8 cellular contexts compared by ENCODE assay signal in the genomic region with DNA sequence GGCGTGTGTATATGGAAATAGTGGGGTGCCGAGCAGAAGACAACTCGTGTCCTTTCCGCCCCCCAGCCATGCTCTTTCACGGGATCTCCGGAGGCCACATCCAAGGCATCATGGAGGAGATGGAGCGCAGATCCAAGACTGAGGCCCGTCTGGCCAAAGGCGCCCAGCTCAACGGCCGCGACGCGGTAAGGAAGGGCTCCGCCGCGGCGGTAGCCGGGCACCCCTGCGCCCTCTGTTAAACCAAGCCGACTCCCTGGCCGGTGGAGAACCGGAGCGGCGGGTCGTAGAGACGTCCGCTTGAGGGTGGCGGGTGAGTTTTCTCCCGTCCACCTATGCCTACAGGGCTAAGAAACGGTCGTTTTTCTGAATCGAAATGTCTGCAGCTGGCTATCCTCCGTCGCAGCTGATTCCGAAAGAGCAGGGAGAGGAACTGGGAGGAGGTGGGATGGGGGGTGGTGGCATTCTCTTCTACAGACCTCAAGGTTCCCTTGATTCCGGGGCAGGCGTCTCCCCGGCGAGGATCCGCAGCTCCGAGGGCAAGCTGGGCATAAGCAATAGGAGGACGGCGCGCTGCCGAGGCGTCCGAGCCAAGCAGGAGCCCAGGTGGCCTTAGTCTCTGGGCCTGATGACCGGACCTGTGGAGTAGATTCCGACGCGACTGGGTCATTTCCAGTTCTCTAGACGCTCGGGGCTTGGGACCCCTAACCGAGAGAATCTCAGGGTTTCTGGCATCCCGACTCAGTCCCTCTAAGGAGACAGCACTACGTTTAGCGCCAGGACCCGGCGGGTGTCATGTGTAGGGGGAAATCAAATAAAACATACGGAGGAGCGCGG. TPM values are rescaled to one million over a fixed set of nuclear protein-coding genes. Genes with fewer than 3 reads are reported as not detected.
DNase-seq lines count a peak whose midpoint lies in the region; ATAC-seq and TF ChIP-seq lines count a peak whose summit lies in the region.

No MANE protein-coding gene starts in this region.

- H3K27me3 Mint-ChIP-seq in activated CD4-positive, alpha-beta T cell treated with anti-CD3 and anti-CD28 coated beads for 36 hours = peaks cover 95% of the 10 kb centered on the region
- H3K27me3 Mint-ChIP-seq in activated CD4-positive, alpha-beta memory T cell treated with anti-CD3 and anti-CD28 coated beads, Interleukin-2, amount 10 ng/mL, durations not matched to agents 7 days and 5 days = peaks cover 99% of the 10 kb centered on the region

- H3K27ac ChIP-seq in right cardiac atrium (ENCODE audit: low read length) (no peak overlapping the region), spleen (no peak overlapping the region)

- no peaks in the 10 kb centered on the region for H3K27me3 ChIP-seq in right cardiac atrium (ENCODE audit: control insufficient read depth, insufficient read depth)
- peaks cover 10 to 100% (median 94%) of the 10 kb centered on the region in 7 donors for H3K27me3 ChIP-seq in spleen (replicated peaks in 1 of 7)

- WGBS in right cardiac atrium = 1% methylated on average over 63 of the region's 63 CpGs
- WGBS in spleen, 5 donors = 1 to 4% (median 2%) methylated on average over 43 to 63 of the region's 63 CpGs

- no peaks in the 10 kb centered on the region for H3K36me3 Mint-ChIP-seq in activated CD4-positive, alpha-beta T cell treated with anti-CD3 and anti-CD28 coated beads for 36 hours (ENCODE audit: low read depth)
- no peaks in the 10 kb centered on the region for H3K36me3 Mint-ChIP-seq in activated CD4-positive, alpha-beta memory T cell treated with anti-CD3 and anti-CD28 coated beads, Interleukin-2, amount 10 ng/mL, durations not matched to agents 7 days and 5 days (ENCODE audit: low read depth)

- peak overlapping the region; percentile 39 for H3K4me3 ChIP-seq in right cardiac atrium (ENCODE audit: low read length)
- peak overlapping the region; percentile 6 to 60 (median 32) for H3K4me3 ChIP-seq in spleen

- no peak overlapping the region for H3K27ac Mint-ChIP-seq in activated CD4-positive, alpha-beta T cell treated with anti-CD3 and anti-CD28 coated beads for 36 hours
- peak overlapping the region; percentile 56 for H3K27ac Mint-ChIP-seq in activated CD4-positive, alpha-beta memory T cell treated with anti-CD3 and anti-CD28 coated beads, Interleukin-2, amount 10 ng/mL, durations not matched to agents 7 days and 5 days

- no peaks in the 10 kb centered on the region for H3K36me3 ChIP-seq in spleen

- no peak for TF ChIP-seq CTCF in spleen (IDR thresholded peaks at IDR 0.05 in 8 of 11, conservative IDR thresholded peaks at IDR 0.05 in 3 of 11)

- no peak for ATAC-seq in activated CD4-positive, alpha-beta T cell treated with anti-CD3 and anti-CD28 coated beads for 36 hours
- ATAC-seq in right cardiac atrium (peak; percentile 24 to 32), GM18858 (IDR thresholded peaks at IDR 0.05; ENCODE audit: unreplicated experiment) (no peak)

- H3K4me1 Mint-ChIP-seq in activated CD4-positive, alpha-beta T cell treated with anti-CD3 and anti-CD28 coated beads for 36 hours = peaks cover 59% of the 10 kb centered on the region
- H3K4me1 Mint-ChIP-seq in activated CD4-positive, alpha-beta memory T cell treated with anti-CD3 and anti-CD28 coated beads, Interleukin-2, amount 10 ng/mL, durations not matched to agents 7 days and 5 days = peaks cover 66% of the 10 kb centered on the region

- H3K9me3 ChIP-seq in right cardiac atrium (ENCODE audit: control insufficient read depth, low read length) = no peaks in the 10 kb centered on the region
- no peaks in the 10 kb centered on the region for H3K9me3 ChIP-seq in spleen

- no peaks in the 10 kb centered on the region for H3K9me3 Mint-ChIP-seq in activated CD4-positive, alpha-beta T cell treated with anti-CD3 and anti-CD28 coated beads for 36 hours (ENCODE audit: low read depth)
- no peaks in the 10 kb centered on the region for H3K9me3 Mint-ChIP-seq in activated CD4-positive, alpha-beta memory T cell treated with anti-CD3 and anti-CD28 coated beads, Interleukin-2, amount 10 ng/mL, durations not matched to agents 7 days and 5 days

- TF ChIP-seq POLR2A in spleen (IDR thresholded peaks at IDR 0.05) = no peak

- peak; percentile 46 for DNase-seq in activated CD4-positive, alpha-beta T cell treated with anti-CD3 and anti-CD28 coated beads for 36 hours
- DNase-seq in activated CD4-positive, alpha-beta T cell treated with anti-CD3 and anti-CD28 coated beads, Interleukin-2, amount 50 U/mL, for 4 hours = no peak
- DNase-seq in activated CD4-positive, alpha-beta memory T cell treated with anti-CD3 and anti-CD28 coated beads, Interleukin-2, amount 10 ng/mL, durations not matched to agents 7 days and 5 days = no peak
- DNase-seq in right cardiac atrium = peak in 2 of 3 donors; percentile 41 to 62
- peak; percentile 80 for DNase-seq in spleen
- DNase-seq in DMS79 (lab: John Stamatoyannopoulos, UW) = no peak
- DNase-seq in SK-N-DZ (ENCODE audit: low spot score) = no peak

- H3K4me1 ChIP-seq in right cardiac atrium (ENCODE audit: control insufficient read depth, insufficient read depth, low read length) (peaks cover 9% of the 10 kb centered on the region), spleen (peaks cover 46 to 83% (median 67%) of the 10 kb centered on the region in 6 donors)

- POLR2A ChIA-PET in activated CD4-positive, alpha-beta T cell treated with anti-CD3 and anti-CD28 coated beads for 36 hours (lab: Charles Lee) = interaction anchor here (1.0 kb wide), 1 partner anchor 15 kb away, joined by 3 read pairs; a partner anchor contains a TSS
- POLR2A ChIA-PET in activated CD4-positive, alpha-beta memory T cell treated with anti-CD3 and anti-CD28 coated beads, Interleukin-2, amount 10 ng/mL, durations not matched to agents 7 days and 5 days (lab: Charles Lee) = interaction anchor here (1.3 to 4.8 kb wide), 3 partner anchors 9 to 16 kb away, joined by 3 to 25 read pairs (median 16); a partner anchor contains a TSS

- CTCF ChIA-PET in activated CD4-positive, alpha-beta T cell treated with anti-CD3 and anti-CD28 coated beads for 36 hours (lab: Charles Lee) = interaction anchor here (0.5 to 2.7 kb wide), 9 partner anchors 8 to 396 kb away, joined by 3 to 11 read pairs (median 5); a partner anchor contains a TSS
- CTCF ChIA-PET in activated CD4-positive, alpha-beta memory T cell treated with anti-CD3 and anti-CD28 coated beads, Interleukin-2, amount 10 ng/mL, durations not matched to agents 7 days and 5 days (lab: Charles Lee) = interaction anchor here (0.6 to 5.1 kb wide), 5 partner anchors 11 to 396 kb away, joined by 3 to 35 read pairs (median 3); a partner anchor contains a TSS

- peak overlapping the region; percentile 67 for H3K4me3 Mint-ChIP-seq in activated CD4-positive, alpha-beta T cell treated with anti-CD3 and anti-CD28 coated beads for 36 hours
- H3K4me3 Mint-ChIP-seq in activated CD4-positive, alpha-beta memory T cell treated with anti-CD3 and anti-CD28 coated beads, Interleukin-2, amount 10 ng/mL, durations not matched to agents 7 days and 5 days = peak overlapping the region; percentile 67

- intact Hi-C loops in activated CD4-positive, alpha-beta T cell treated with anti-CD3 and anti-CD28 coated beads for 36 hours (cut with DNase I, micrococcal nuclease) = loop anchor here (1.0 to 10.0 kb wide), 6 partner anchors 8 to 767 kb away; a partner anchor contains a TSS
- intact Hi-C loops in right cardiac atrium (cut with DNase I) (loop anchor here in 2 of 4 donors (10.0 kb wide), 1 partner anchor 303 kb away; no protein-coding TSS in a partner anchor), spleen (cut with DNase I; ENCODE audit: low total_unique reads) (no loop called here)

RNA-seq across cellular contexts. Expression of a gene that starts 0.9 kb away (rescaled TPM):
- total RNA-seq in activated CD4-positive, alpha-beta T cell treated with anti-CD3 and anti-CD28 coated beads for 36 hours = not detected
- total RNA-seq in activated CD4-positive, alpha-beta memory T cell treated with anti-CD3 and anti-CD28 coated beads, Interleukin-2, amount 10 ng/mL, durations not matched to agents 7 days and 5 days = not detected
- total RNA-seq in right cardiac atrium = 1 to 10 TPM in 1 of 4 donors, under 1 TPM in 3; 0.66 to 1.3 (median 0.81) TPM
- polyA plus RNA-seq in right cardiac atrium = 0.23 TPM
- total RNA-seq in spleen = not detected
- polyA plus RNA-seq in spleen = not detected
- polyA plus RNA-seq in SK-N-DZ (2014; cell fraction: cytosol; rRNA removed) = 0.13 and 0.46 TPM in 2 replicates
- polyA plus RNA-seq in SK-N-DZ (2014; cell fraction: nucleus; rRNA removed) = 0.27 TPM in 2 replicates

RNA-seq across cellular contexts. Expression of a gene that starts 15.6 kb away (rescaled TPM):
- under 1 TPM in 1 of 2 experiments, not detected in 1; 0.66 TPM for total RNA-seq in activated CD4-positive, alpha-beta T cell treated with anti-CD3 and anti-CD28 coated beads for 36 hours
- total RNA-seq in activated CD4-positive, alpha-beta memory T cell treated with anti-CD3 and anti-CD28 coated beads, Interleukin-2, amount 10 ng/mL, durations not matched to agents 7 days and 5 days = under 1 TPM in 1 of 2 experiments, not detected in 1; 0.55 TPM
- 1 to 10 TPM; 4.0 to 7.8 (median 6.6) TPM for total RNA-seq in right cardiac atrium
- 12.7 TPM for polyA plus RNA-seq in right cardiac atrium
- 1 to 10 TPM in 4 of 7 donors, under 1 TPM in 1, not detected in 2; 0.50 to 8.6 (median 2.8) TPM for total RNA-seq in spleen
- 1 to 10 TPM; 2.8 to 6.4 (median 3.2) TPM for polyA plus RNA-seq in spleen
- 1.7 and 3.3 TPM in 2 replicates for polyA plus RNA-seq in SK-N-DZ (2014; cell fraction: cytosol; rRNA removed)
- polyA plus RNA-seq in SK-N-DZ (2014; cell fraction: nucleus; rRNA removed) = 2.7 TPM in 1 of 2 replicates, not detected in the other

Comparison
In these comparisons a context has a peak if more than half of its experiments do, and no peak if none do; other contexts are left out.
1. DNase-seq: peak in activated CD4-positive, alpha-beta T cell treated with anti-CD3 and anti-CD28 coated beads for 36 hours (single experiment), right cardiac atrium (2 of 3) and spleen (single experiment); none in activated CD4-positive, alpha-beta T cell treated with anti-CD3 and anti-CD28 coated beads, Interleukin-2, amount 50 U/mL, for 4 hours (0 of 2), activated CD4-positive, alpha-beta memory T cell treated with anti-CD3 and anti-CD28 coated beads, Interleukin-2, amount 10 ng/mL, durations not matched to agents 7 days and 5 days (single experiment), DMS79 (single experiment) and SK-N-DZ (single experiment).
2. ATAC-seq: peak in right cardiac atrium (2 of 2); none in activated CD4-positive, alpha-beta T cell treated with anti-CD3 and anti-CD28 coated beads for 36 hours (single experiment) and GM18858 (single experiment).